20 cellular contexts compared by ENCODE assay signal in the genomic region with DNA sequence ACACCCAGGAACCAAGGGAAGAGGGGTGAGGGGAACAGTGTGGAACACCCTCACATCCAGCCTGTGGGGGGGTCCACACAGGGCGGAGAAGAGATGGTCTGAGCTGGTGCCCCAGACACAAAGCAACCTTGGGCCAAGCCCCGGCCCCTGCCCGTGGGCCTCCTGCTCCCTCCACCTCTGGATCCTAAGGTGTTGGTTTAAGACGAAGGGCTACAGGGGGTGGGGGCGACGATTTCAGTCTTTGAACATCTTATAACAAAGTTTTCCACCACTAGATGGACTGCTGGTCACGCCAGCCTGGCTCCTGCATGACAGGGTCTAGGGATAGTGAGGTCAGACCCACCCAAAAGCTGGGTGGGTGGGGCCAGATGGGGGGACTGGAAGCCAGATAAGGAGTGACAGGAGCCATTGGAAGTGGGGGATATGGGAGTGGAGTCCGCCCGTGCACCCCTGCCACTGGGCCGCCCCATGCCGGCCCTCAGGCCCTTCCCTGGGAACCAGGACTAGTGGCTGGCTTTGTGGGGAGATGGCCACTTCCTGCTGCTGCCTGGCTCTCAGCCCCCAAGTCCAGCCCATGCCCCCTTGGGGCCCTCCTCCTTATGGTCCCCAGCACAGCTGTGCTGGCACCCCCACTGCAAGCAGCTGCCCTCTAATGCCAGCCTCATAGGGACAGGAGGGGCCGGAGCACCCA.
DNase-seq lines count a peak whose midpoint lies in the region; ATAC-seq and TF ChIP-seq lines count a peak whose summit lies in the region.
"Had no signal": no experiment of that assay in that cellular context is flagged by ENCODE, and none has a peak within 500 bp of the region (broad histone marks: within the 10 kb centered on the region; RNA-seq: fewer than 3 reads in every experiment).

No MANE protein-coding gene starts in this region.

- H3K36me3 ChIP-seq in BLaER1 treated with 17β-estradiol and CSF1 and Interleukin-3, amounts not matched to agents 10 nM and 100 nM, result no peaks in the 10 kb centered on the region
- peaks cover 71% of the 10 kb centered on the region for H3K36me3 ChIP-seq in left ventricle myocardium inferior
- peaks cover 0 to 3% of the 10 kb centered on the region in 2 donors for H3K36me3 ChIP-seq in neuronal stem cell (replicated peaks in 1 of 2; ENCODE audit: control insufficient read depth in 2 of 2, insufficient read depth in 2 of 2, low read length in 2 of 2)
- H3K36me3 ChIP-seq: HAP-1 had no signal

- no peak overlapping the region for H4K91ac ChIP-seq in neuronal stem cell (ENCODE audit: low read depth, low read length, poor library complexity)

- H3K27me3 ChIP-seq in BLaER1 treated with 17β-estradiol and CSF1 and Interleukin-3, amounts not matched to agents 10 nM and 100 nM, result peaks cover 0 to 31% (median 0%) of the 10 kb centered on the region in 11 experiments; a peak in 10 of 22 replicates
- H3K27me3 ChIP-seq in left ventricle myocardium inferior (ENCODE audit: low read depth), result no peaks in the 10 kb centered on the region
- H3K27me3 ChIP-seq in neuronal stem cell (ENCODE audit: control insufficient read depth in 3 of 3, insufficient read depth in 3 of 3, low read depth in 1 of 3, low read length in 3 of 3), result no peaks in the 10 kb centered on the region
- H3K27me3 ChIP-seq in CD4-positive, alpha-beta T cell (ENCODE audit: control insufficient read depth, insufficient read depth, low read length), result no peaks in the 10 kb centered on the region

- H3K79me1 ChIP-seq in neuronal stem cell (ENCODE audit: low read depth, low read length), result no peaks in the 10 kb centered on the region

- intact Hi-C loops in left ventricle myocardium inferior (cut with micrococcal nuclease), result loop anchor here (5.0 kb wide), 1 partner anchor 242 kb away; no protein-coding TSS in a partner anchor
- intact Hi-C loops in CD4-positive, alpha-beta T cell (cut with DNase I, micrococcal nuclease), result loop anchor here (2.0 kb wide), 3 partner anchors 45 to 245 kb away; partner anchors contain the start of gene RGS10 (in 1 of the 2)

- H3K27ac ChIP-seq in BLaER1 treated with 17β-estradiol and CSF1 and Interleukin-3, amounts not matched to agents 10 nM and 100 nM, result peak overlapping the region in 3 of 11 experiments; percentile 10 to 18 (median 16); a peak in 1 of 22 replicates
- peak overlapping the region; percentile 64 for H3K27ac ChIP-seq in left ventricle myocardium inferior (replicated peaks)
- no peak overlapping the region for H3K27ac ChIP-seq in neuronal stem cell (replicated peaks; ENCODE audit: low read length)
- H3K27ac ChIP-seq in CD4-positive, alpha-beta T cell (ENCODE audit: low read depth, low read length), result no peak overlapping the region
- H3K27ac ChIP-seq: GM23248 had no signal

- ATAC-seq in CD4-positive, alpha-beta T cell (ENCODE audit: poor library complexity), result no peak

- H2AFZ ChIP-seq in neuronal stem cell (ENCODE audit: low read length), result no peak overlapping the region
- H2AFZ ChIP-seq: GM23248 had no signal

- no peak overlapping the region for H4K8ac ChIP-seq in neuronal stem cell (ENCODE audit: low read depth, low read length)

- H3K4me1 ChIP-seq in BLaER1 treated with 17β-estradiol and CSF1 and Interleukin-3, amounts not matched to agents 10 nM and 100 nM, result peaks cover 25 to 67% (median 60%) of the 10 kb centered on the region in 10 experiments
- H3K4me1 ChIP-seq in left ventricle myocardium inferior (peaks cover 53% of the 10 kb centered on the region), neuronal stem cell (ENCODE audit: control insufficient read depth in 2 of 2, insufficient read depth in 1 of 2, low read depth in 1 of 2, low read length in 2 of 2) (peaks cover 15 to 22% of the 10 kb centered on the region in 2 donors)
- H3K4me1 ChIP-seq: Caco-2, HAP-1 had no signal

- 0 out of 2 replicates have a peak, but pooled peaks have one; percentile 5 for TF ChIP-seq CTCF in HFFc6 (IDR thresholded peaks at IDR 0.05)
- TF ChIP-seq CTCF in left ventricle myocardium inferior (IDR thresholded peaks at IDR 0.05; ENCODE audit: borderline replicate concordance), result no peak
- no peak for TF ChIP-seq CTCF in CD4-positive, alpha-beta T cell (IDR thresholded peaks at IDR 0.05)

- H3K18ac ChIP-seq in neuronal stem cell (ENCODE audit: low read length), result peak overlapping the region; percentile 5

- H2BK5ac ChIP-seq in neuronal stem cell (ENCODE audit: low read length), result peak overlapping the region; percentile 85

- DNase-seq in HFFc6, result no peak
- no peak for DNase-seq in left ventricle myocardium inferior
- DNase-seq in neuronal stem cell (ENCODE audit: low spot score), result no peak
- no peak for DNase-seq in DMS53 treated with DMSO at 0.1 percent for 48 hours (lab: John Stamatoyannopoulos, UW; ENCODE audit: unreplicated experiment)
- DNase-seq in activated CD4-positive, alpha-beta T cell treated with anti-CD3 and anti-CD28 coated beads, Interleukin-2, amount 10 ng/mL, durations not matched to agents 7 days and 5 days, result no peak
- no peak for DNase-seq in CD4-positive, alpha-beta T cell
- DNase-seq: ACHN; Caco-2; CD4-positive, CD25-positive, alpha-beta regulatory T cell; GM23248; KG1; NCI-H1417; NCI-H187; NCI-H2107; NCI-H510A treated with DMSO at 0.1 percent for 48 hours; NCI-H774; OCI-M1; SHP77 treated with DMSO at 0.1 percent for 48 hours had no signal

- no peak overlapping the region for H3K4me3 ChIP-seq in BLaER1 treated with 17β-estradiol and CSF1 and Interleukin-3, amounts not matched to agents 10 nM and 100 nM
- H3K4me3 ChIP-seq in left ventricle myocardium inferior, result no peak overlapping the region
- H3K4me3 ChIP-seq in neuronal stem cell (ENCODE audit: low read length in 2 of 2), result no peak overlapping the region
- H3K4me3 ChIP-seq: GM23248, HAP-1 had no signal

- H3K14ac ChIP-seq in neuronal stem cell (ENCODE audit: low read length), result no peak overlapping the region

- no peak overlapping the region for H3K4me3 Mint-ChIP-seq in HFFc6
- no peak overlapping the region for H3K4me3 Mint-ChIP-seq in activated CD4-positive, alpha-beta T cell treated with anti-CD3 and anti-CD28 coated beads, Interleukin-2, amount 10 ng/mL, durations not matched to agents 7 days and 5 days
- H3K4me3 Mint-ChIP-seq in CD4-positive, alpha-beta T cell, result no peak overlapping the region
- H3K4me3 Mint-ChIP-seq: CD4-positive, CD25-positive, alpha-beta regulatory T cell had no signal

- peak overlapping the region; percentile 73 for H2AK5ac ChIP-seq in neuronal stem cell (ENCODE audit: low read depth, low read length)

- POLR2A ChIA-PET in activated CD4-positive, alpha-beta T cell treated with anti-CD3 and anti-CD28 coated beads, Interleukin-2, amount 10 ng/mL, durations not matched to agents 7 days and 5 days (lab: Charles Lee), result no interaction called here
- POLR2A ChIA-PET in CD4-positive, alpha-beta T cell (lab: Charles Lee), result interaction anchor here (0.6 to 2.4 kb wide), 3 partner anchors 98 to 237 kb away, joined by 3 to 11 read pairs (median 3); partner anchors contain the start of genes GRK5 and RGS10

- peaks cover 15% of the 10 kb centered on the region for H3K4me1 Mint-ChIP-seq in HFFc6 (ENCODE audit: low read depth)
- peaks cover 14% of the 10 kb centered on the region for H3K4me1 Mint-ChIP-seq in activated CD4-positive, alpha-beta T cell treated with anti-CD3 and anti-CD28 coated beads, Interleukin-2, amount 10 ng/mL, durations not matched to agents 7 days and 5 days
- H3K4me1 Mint-ChIP-seq in CD4-positive, alpha-beta T cell (ENCODE audit: low read depth), result peaks cover 20% of the 10 kb centered on the region

- H2BK12ac ChIP-seq in neuronal stem cell (ENCODE audit: low read length), result no peak overlapping the region

- peak overlapping the region in 7 of 11 experiments; percentile 3 to 53 (median 8); a peak in 8 of 22 replicates for H3K9ac ChIP-seq in BLaER1 treated with 17β-estradiol and CSF1 and Interleukin-3, amounts not matched to agents 10 nM and 100 nM
- no peak overlapping the region for H3K9ac ChIP-seq in neuronal stem cell (ENCODE audit: low read depth, low read length, poor library complexity)
- H3K9ac ChIP-seq: GM23248 had no signal

- no peak overlapping the region for H2BK120ac ChIP-seq in neuronal stem cell (ENCODE audit: low read depth, low read length)

- H3K36me3 Mint-ChIP-seq in HFFc6 (ENCODE audit: low read depth), result no peaks in the 10 kb centered on the region
- peaks cover 9% of the 10 kb centered on the region for H3K36me3 Mint-ChIP-seq in activated CD4-positive, alpha-beta T cell treated with anti-CD3 and anti-CD28 coated beads, Interleukin-2, amount 10 ng/mL, durations not matched to agents 7 days and 5 days (ENCODE audit: low read depth)
- H3K36me3 Mint-ChIP-seq in CD4-positive, alpha-beta T cell (ENCODE audit: low read depth), result peaks cover under 1% of the 10 kb centered on the region

- no peak overlapping the region for H3K4ac ChIP-seq in neuronal stem cell (ENCODE audit: low read length)

- no peaks in the 10 kb centered on the region for H3K9me3 Mint-ChIP-seq in HFFc6
- no peaks in the 10 kb centered on the region for H3K9me3 Mint-ChIP-seq in activated CD4-positive, alpha-beta T cell treated with anti-CD3 and anti-CD28 coated beads, Interleukin-2, amount 10 ng/mL, durations not matched to agents 7 days and 5 days
- H3K9me3 Mint-ChIP-seq in CD4-positive, alpha-beta T cell, result no peaks in the 10 kb centered on the region
- H3K9me3 Mint-ChIP-seq: CD4-positive, CD25-positive, alpha-beta regulatory T cell had no signal

- no peak overlapping the region for H3K23ac ChIP-seq in neuronal stem cell (ENCODE audit: low read depth, low read length, poor library complexity)

- H3K9me3 ChIP-seq in BLaER1 treated with 17β-estradiol and CSF1 and Interleukin-3, amounts not matched to agents 10 nM and 100 nM (replicated peaks in 1 of 11), result peaks cover 0 to 10% (median 6%) of the 10 kb centered on the region in 11 experiments; a peak in 9 of 22 replicates
- no peaks in the 10 kb centered on the region for H3K9me3 ChIP-seq in left ventricle myocardium inferior (replicated peaks)
- H3K9me3 ChIP-seq in neuronal stem cell (replicated peaks in 1 of 2; ENCODE audit: control insufficient read depth in 2 of 2, insufficient read depth in 1 of 2, low read depth in 1 of 2, low read length in 2 of 2), result peaks cover 0 to 9% of the 10 kb centered on the region in 2 donors
- H3K9me3 ChIP-seq in CD4-positive, alpha-beta T cell (ENCODE audit: control insufficient read depth, low read length), result no peaks in the 10 kb centered on the region
- H3K9me3 ChIP-seq: Caco-2, HAP-1 had no signal

- H3K27me3 Mint-ChIP-seq in HFFc6 (ENCODE audit: insufficient read depth), result peaks cover 6% of the 10 kb centered on the region; the same call in 1 of the 2 replicates
- no peaks in the 10 kb centered on the region for H3K27me3 Mint-ChIP-seq in activated CD4-positive, alpha-beta T cell treated with anti-CD3 and anti-CD28 coated beads, Interleukin-2, amount 10 ng/mL, durations not matched to agents 7 days and 5 days
- no peaks in the 10 kb centered on the region for H3K27me3 Mint-ChIP-seq in CD4-positive, alpha-beta T cell

- H2BK15ac ChIP-seq in neuronal stem cell (ENCODE audit: low read length), result no peak overlapping the region

- CTCF ChIA-PET in activated CD4-positive, alpha-beta T cell treated with anti-CD3 and anti-CD28 coated beads, Interleukin-2, amount 10 ng/mL, durations not matched to agents 7 days and 5 days (lab: Charles Lee), result interaction anchor here (1.0 to 4.3 kb wide), 13 partner anchors 13 to 304 kb away, joined by 3 to 25 read pairs (median 4); partner anchors contain the start of gene GRK5
- CTCF ChIA-PET in CD4-positive, alpha-beta T cell (lab: Charles Lee), result interaction anchor here (1.1 to 4.2 kb wide), 8 partner anchors 13 to 238 kb away, joined by 3 to 46 read pairs (median 8); partner anchors contain the start of genes GRK5 and RGS10

- WGBS in neuronal stem cell (ENCODE audit: extremely low coverage in 2 of 2, insufficient read length in 2 of 2, insufficient replicate concordance in 1 of 2), 2 donors, result no CpG with 5 or more reads among the region's 12 CpGs

- peak overlapping the region; percentile 33 to 93 (median 84); a peak in 20 of 22 replicates for H3K4me2 ChIP-seq in BLaER1 treated with 17β-estradiol and CSF1 and Interleukin-3, amounts not matched to agents 10 nM and 100 nM
- H3K4me2 ChIP-seq in neuronal stem cell (ENCODE audit: insufficient read depth, low read length, poor library complexity, severe bottlenecking), result no peak overlapping the region

- H4K20me1 ChIP-seq in BLaER1 treated with 17β-estradiol and CSF1 and Interleukin-3, amounts not matched to agents 10 nM and 100 nM, result peaks cover 0 to 31% (median 9%) of the 10 kb centered on the region in 11 experiments; a peak in 13 of 22 replicates

- no peak overlapping the region for H3K27ac Mint-ChIP-seq in HFFc6
- H3K27ac Mint-ChIP-seq in activated CD4-positive, alpha-beta T cell treated with anti-CD3 and anti-CD28 coated beads, Interleukin-2, amount 10 ng/mL, durations not matched to agents 7 days and 5 days, result no peak overlapping the region
- H3K27ac Mint-ChIP-seq in CD4-positive, alpha-beta T cell, result no peak overlapping the region
